ENCODE assay signal across 8 cellular contexts in genomic region chr11:71453021-71453910, GRCh38. TPM values are rescaled to one million over a fixed set of nuclear protein-coding genes. Genes with fewer than 3 reads are reported as not detected.
A peak's percentile ranks its signal among the peaks of the same experiment; 100 is the strongest.
DNase-seq lines count a peak whose midpoint lies in the region; ATAC-seq lines count a peak whose summit lies in the region.

Gene NADSYN1 (plus strand): TSS chr11:71453203. CDS start chr11:71453297, 94 bp downstream.

- no peaks in the 10 kb centered on the region for H3K9me3 ChIP-seq in BLaER1 treated with 17β-estradiol and CSF1 and Interleukin-3, amounts not matched to agents 10 nM and 100 nM (replicated peaks in 1 of 11)

- peak within 1 kb of the TSS; percentile 91 to 100 (median 99) for H3K4me2 ChIP-seq in BLaER1 treated with 17β-estradiol and CSF1 and Interleukin-3, amounts not matched to agents 10 nM and 100 nM

- peak within 1 kb of the TSS; percentile 82 to 96 (median 92) for H3K4me3 ChIP-seq in BLaER1 treated with 17β-estradiol and CSF1 and Interleukin-3, amounts not matched to agents 10 nM and 100 nM

- peak; percentile 53 for ATAC-seq in GM19438 (IDR thresholded peaks at IDR 0.05; ENCODE audit: low read depth, unreplicated experiment)

- H3K36me3 ChIP-seq in BLaER1 treated with 17β-estradiol and CSF1 and Interleukin-3, amounts not matched to agents 10 nM and 100 nM: peaks cover 37 to 42% (median 38%) of the 10 kb centered on the region in 11 experiments

- peaks cover 50 to 60% (median 54%) of the 10 kb centered on the region in 10 experiments for H3K4me1 ChIP-seq in BLaER1 treated with 17β-estradiol and CSF1 and Interleukin-3, amounts not matched to agents 10 nM and 100 nM

- no peaks in the 10 kb centered on the region for H3K27me3 ChIP-seq in BLaER1 treated with 17β-estradiol and CSF1 and Interleukin-3, amounts not matched to agents 10 nM and 100 nM

- peaks cover 22 to 51% (median 40%) of the 10 kb centered on the region in 11 experiments; a peak in 19 of 22 replicates for H4K20me1 ChIP-seq in BLaER1 treated with 17β-estradiol and CSF1 and Interleukin-3, amounts not matched to agents 10 nM and 100 nM

- peak; percentile 98 for DNase-seq in HT-29 (ENCODE audit: low spot score)
- DNase-seq in NK-92 treated with Interleukin-12 subunit alpha and Interleukin-12 subunit beta, amount 100 ng/mL, for 24 hours (lab: John Stamatoyannopoulos, UW): peak; percentile 93
- DNase-seq in activated CD8-positive, alpha-beta memory T cell treated with anti-CD3 and anti-CD28 coated beads for 24 hours: peak; percentile 97
- DNase-seq in effector CD8-positive, alpha-beta T cell (lab: John Stamatoyannopoulos, UW): peak; percentile 92
- DNase-seq in medulla oblongata (ENCODE audit: extremely low spot score): peak; percentile 96
- DNase-seq in stimulated activated CD4-positive, alpha-beta T cell treated with anti-CD3 and anti-CD28 coated beads, TNF-alpha, amount 100 ng/mL, for 48 hours (ENCODE audit: low read depth in 3 of 3): peak; percentile 86 to 92 (median 87)

- H3K27ac ChIP-seq in BLaER1 treated with 17β-estradiol and CSF1 and Interleukin-3, amounts not matched to agents 10 nM and 100 nM: peak within 1 kb of the TSS; percentile 71 to 87 (median 79)

- H3K9ac ChIP-seq in BLaER1 treated with 17β-estradiol and CSF1 and Interleukin-3, amounts not matched to agents 10 nM and 100 nM: peak within 1 kb of the TSS; percentile 77 to 93 (median 88)

RNA-seq across cellular contexts. Expression of gene NADSYN1, which starts in this region (rescaled TPM):
- total RNA-seq in HT-29 (2014; rRNA removed; shearing (Covaris generic)): 177 and 204 TPM in 2 replicates

Comparison
In these comparisons a context has a peak if more than half of its experiments do, and no peak if none do; other contexts are left out.
1. Peak in every context shown above with its lines: DNase-seq, ATAC-seq, H3K4me3 ChIP-seq and H3K27ac ChIP-seq.